ENCODE assay signal across 13 cellular contexts in the genomic region with DNA sequence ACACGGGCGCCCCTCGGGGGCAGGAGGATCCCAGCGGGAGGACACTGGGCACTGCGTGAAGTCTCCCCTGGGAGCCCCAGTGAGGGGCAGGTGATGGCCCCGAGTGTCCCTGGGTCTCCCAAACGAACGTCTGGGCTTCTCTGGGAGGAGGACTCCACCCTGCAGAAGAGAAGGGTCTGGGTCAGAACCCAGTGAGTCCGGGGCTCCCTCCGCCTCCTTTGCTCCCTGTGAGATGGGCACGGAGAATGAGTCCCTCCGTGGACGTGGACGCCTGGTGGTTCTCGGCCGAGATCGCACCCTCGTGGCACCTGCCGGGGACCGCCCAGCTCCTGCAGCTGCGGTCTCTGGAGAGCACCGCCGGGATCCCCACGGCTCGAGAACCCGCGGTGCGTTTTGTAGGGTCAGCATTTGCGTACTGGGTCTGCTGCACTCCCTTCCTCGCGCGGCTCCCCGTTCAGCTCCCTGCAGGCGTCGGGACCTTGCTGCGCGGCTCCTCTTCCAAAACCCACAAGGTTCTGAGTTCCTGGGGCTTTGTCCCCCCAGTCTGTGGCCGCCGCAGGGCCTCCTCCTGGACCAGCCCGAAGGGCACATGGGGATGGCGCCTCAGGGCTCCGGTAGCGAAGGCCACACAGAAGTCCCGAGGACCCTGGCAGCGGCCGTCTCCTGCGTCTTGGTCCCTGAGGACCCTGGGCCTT.
"Had no signal": no experiment of that assay in that cellular context is flagged by ENCODE, and none has a peak within 500 bp of the region (broad histone marks: within the 10 kb centered on the region; RNA-seq: fewer than 3 reads in every experiment).

No MANE protein-coding gene starts in this region.

- H3K9me3 ChIP-seq: prostate gland, suprapubic skin had no signal

- H3K4me3 ChIP-seq: lung, prostate gland, suprapubic skin had no signal

- H3K4me1 ChIP-seq: prostate gland, suprapubic skin had no signal

- ATAC-seq: effector memory CD8-positive, alpha-beta T cell; sciatic nerve had no signal

- DNase-seq: activated CD4-positive, alpha-beta memory T cell treated with anti-CD3 and anti-CD28 coated beads, Interleukin-2, amount 10 ng/mL, durations not matched to agents 7 days and 5 days; activated CD4-positive, alpha-beta T cell treated with anti-CD3 and anti-CD28 coated beads for 1 hour; activated naive CD4-positive, alpha-beta T cell treated with anti-CD3 and anti-CD28 coated beads, Interleukin-2, amount 10 ng/mL, durations not matched to agents 7 days and 5 days; central memory CD4-positive, alpha-beta T cell; effector memory CD8-positive, alpha-beta T cell; hypothalamus; naive B cell; stimulated activated CD4-positive, alpha-beta T cell treated with anti-CD3 and anti-CD28 coated beads, Interleukin-12 subunit alpha, Interleukin-12 subunit beta, amount 100 ng/mL, for 4 hours; stimulated activated naive CD4-positive, alpha-beta T cell had no signal

- H3K27ac ChIP-seq: prostate gland, suprapubic skin had no signal

- H3K36me3 ChIP-seq: prostate gland, suprapubic skin had no signal
